ENCODE assay signal across 9 cellular contexts in the genomic region with DNA sequence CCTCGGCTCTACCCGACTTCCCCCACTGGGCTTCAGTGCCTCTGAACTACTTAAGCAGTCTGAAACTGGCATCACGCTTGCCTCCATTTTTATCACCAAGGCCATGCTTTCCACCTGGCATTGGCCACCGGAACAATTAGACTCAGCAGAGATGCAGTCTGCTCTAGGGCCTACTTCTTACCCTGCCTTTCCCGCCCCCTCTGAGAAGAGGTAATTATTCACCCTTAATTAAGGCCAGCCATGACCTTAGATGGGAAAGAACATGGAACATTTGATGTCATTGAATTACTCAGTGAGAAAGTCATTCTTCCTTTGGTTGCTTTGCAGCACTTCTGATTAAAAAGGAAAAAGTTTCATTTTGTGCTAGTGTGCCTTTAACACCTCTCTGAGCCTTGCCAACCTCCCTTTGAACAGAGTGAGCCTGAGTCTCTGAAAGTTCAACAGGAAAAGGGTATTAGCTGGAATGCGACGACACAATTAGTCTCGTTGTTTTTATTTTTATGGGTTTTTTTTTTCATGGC.
A peak's percentile ranks its signal among the peaks of the same experiment; 100 is the strongest.
DNase-seq lines count a peak whose midpoint lies in the region; ATAC-seq and TF ChIP-seq lines count a peak whose summit lies in the region.
"Had no signal": no experiment of that assay in that cellular context is flagged by ENCODE, and none has a peak within 500 bp of the region (broad histone marks: within the 10 kb centered on the region; RNA-seq: fewer than 3 reads in every experiment).

No MANE protein-coding gene starts in this region.

- H3K27ac ChIP-seq in GM23248 = peak overlapping the region; percentile 98
- peak overlapping the region; percentile 86 to 93 (median 91) for H3K27ac ChIP-seq in gastroesophageal sphincter

- H3K9me3 ChIP-seq in GM23248 (ENCODE audit: low read depth) = no peaks in the 10 kb centered on the region
- no peaks in the 10 kb centered on the region for H3K9me3 ChIP-seq in gastroesophageal sphincter

- H3K9me3 Mint-ChIP-seq in activated T-cell treated with anti-CD3 and anti-CD28 coated beads, Interleukin-2, amount 50 U/mL, for 4 hours = no peaks in the 10 kb centered on the region
- H3K9me3 Mint-ChIP-seq: activated B cell treated with CpG ODN at 0.5 μM for 24 hours had no signal

- peak; percentile 79 to 84 for ATAC-seq in activated T-cell treated with anti-CD3 and anti-CD28 coated beads, Interleukin-2, amount 50 U/mL, for 4 hours
- ATAC-seq in gastroesophageal sphincter = peak; percentile 32
- ATAC-seq in GM19035 (IDR thresholded peaks at IDR 0.05; ENCODE audit: unreplicated experiment) = no peak

- no peaks in the 10 kb centered on the region for H3K79me2 ChIP-seq in GM23248 (ENCODE audit: insufficient read depth)

- DNase-seq in GM23248 (peak; percentile 93), superior temporal gyrus (ENCODE audit: extremely low spot score) (no peak), DMS79 (lab: John Stamatoyannopoulos, UW) (no peak), NCI-H2196 treated with DMSO at 0.1 percent for 48 hours (lab: John Stamatoyannopoulos, UW; ENCODE audit: unreplicated experiment) (no peak)
- DNase-seq in activated T-cell treated with anti-CD3 and anti-CD28 coated beads, Interleukin-2, amount 50 U/mL, for 4 hours = peak; percentile 5
- DNase-seq in stimulated activated CD4-positive, alpha-beta T cell treated with anti-CD3 and anti-CD28 coated beads, Interleukin-4, amount 100 ng/mL, for 1 hour = peak; percentile 27
- DNase-seq: activated B cell treated with CpG ODN at 0.5 μM for 24 hours had no signal

- peaks cover 6% of the 10 kb centered on the region for H3K27me3 Mint-ChIP-seq in activated T-cell treated with anti-CD3 and anti-CD28 coated beads, Interleukin-2, amount 50 U/mL, for 4 hours (ENCODE audit: low read depth)

- peak overlapping the region; percentile 3 for H2AFZ ChIP-seq in GM23248

- H3K9me2 ChIP-seq in GM23248 (ENCODE audit: insufficient read depth) = no peaks in the 10 kb centered on the region

- H3K36me3 Mint-ChIP-seq in activated T-cell treated with anti-CD3 and anti-CD28 coated beads, Interleukin-2, amount 50 U/mL, for 4 hours (ENCODE audit: insufficient read depth) = no peaks in the 10 kb centered on the region

- H4K20me1 ChIP-seq in GM23248 (ENCODE audit: insufficient read depth) = no peaks in the 10 kb centered on the region

- peaks cover 35% of the 10 kb centered on the region for H3F3A ChIP-seq in GM23248 (ENCODE audit: insufficient read depth)

- H3K4me3 Mint-ChIP-seq in activated T-cell treated with anti-CD3 and anti-CD28 coated beads, Interleukin-2, amount 50 U/mL, for 4 hours = peak overlapping the region; percentile 65
- H3K4me3 Mint-ChIP-seq: activated B cell treated with CpG ODN at 0.5 μM for 24 hours had no signal

- in situ Hi-C loops in GM23248 (cut with MboI) = no loop called here

- peaks cover 21% of the 10 kb centered on the region for H3K4me1 Mint-ChIP-seq in activated T-cell treated with anti-CD3 and anti-CD28 coated beads, Interleukin-2, amount 50 U/mL, for 4 hours (ENCODE audit: low read depth)

- TF ChIP-seq CTCF in gastroesophageal sphincter (IDR thresholded peaks at IDR 0.05) = no peak

- peak overlapping the region; percentile 80 for H3K9ac ChIP-seq in GM23248

- H3K27me3 ChIP-seq in GM23248 (replicated peaks; ENCODE audit: insufficient read depth) = no peaks in the 10 kb centered on the region
- no peaks in the 10 kb centered on the region for H3K27me3 ChIP-seq in gastroesophageal sphincter

- H3K36me3 ChIP-seq in GM23248 (ENCODE audit: low read depth) (no peaks in the 10 kb centered on the region), gastroesophageal sphincter (no peaks in the 10 kb centered on the region)

- no peak for TF ChIP-seq EP300 in gastroesophageal sphincter (IDR thresholded peaks at IDR 0.05)

- H3K4me1 ChIP-seq in GM23248 (ENCODE audit: insufficient read depth) (peaks cover 26% of the 10 kb centered on the region), gastroesophageal sphincter (peaks cover 3 to 39% (median 10%) of the 10 kb centered on the region in 3 donors)

- peak overlapping the region; percentile 38 for H3K4me2 ChIP-seq in GM23248 (ENCODE audit: unreplicated experiment)

- TF ChIP-seq POLR2A in gastroesophageal sphincter (IDR thresholded peaks at IDR 0.05) = no peak

- WGBS in GM23248 (ENCODE audit: low coverage in 1 of 2, low lambda C conversion rate in 2 of 2, missing lambda C conversion rate in 2 of 2), 2 experiments = 8 to 9% methylated on average over 8 of the region's 8 CpGs
- WGBS in gastroesophageal sphincter (ENCODE audit: low coverage in 1 of 2), 2 donors = 8 to 18% methylated on average over 7 of the region's 8 CpGs

- H3K4me3 ChIP-seq in GM23248 = peak overlapping the region; percentile 25
- no peak overlapping the region for H3K4me3 ChIP-seq in gastroesophageal sphincter

Comparison
In these comparisons a context has a peak if more than half of its experiments do, and no peak if none do; other contexts are left out.
1. DNase-seq: peak in GM23248 (single experiment), activated T-cell treated with anti-CD3 and anti-CD28 coated beads, Interleukin-2, amount 50 U/mL, for 4 hours (single experiment) and stimulated activated CD4-positive, alpha-beta T cell treated with anti-CD3 and anti-CD28 coated beads, Interleukin-4, amount 100 ng/mL, for 1 hour (single experiment); none in superior temporal gyrus (single experiment), DMS79 (single experiment) and NCI-H2196 treated with DMSO at 0.1 percent for 48 hours (single experiment).